In genomic region chr17:73541561-73541981, GRCh38 we compare ENCODE assay signal across 9 cellular contexts.
"Had no signal": no experiment of that assay in that cellular context is flagged by ENCODE, and none has a peak within 500 bp of the region (broad histone marks: within the 10 kb centered on the region; RNA-seq: fewer than 3 reads in every experiment).

No MANE protein-coding gene starts in this region.

- H3K27me3 ChIP-seq: cardiac muscle cell, neural progenitor cell had no signal

- H2AFZ ChIP-seq: neural progenitor cell, parathyroid adenoma had no signal

- H3K4me1 ChIP-seq: parathyroid adenoma had no signal

- H3K9ac ChIP-seq: neural progenitor cell, parathyroid adenoma had no signal

- H3K4me2 ChIP-seq: neural progenitor cell had no signal

- H3K9me3 Mint-ChIP-seq: activated CD4-positive, alpha-beta memory T cell treated with anti-CD3 and anti-CD28 coated beads for 36 hours; neural progenitor cell had no signal

- H3K27ac Mint-ChIP-seq: activated CD4-positive, alpha-beta memory T cell treated with anti-CD3 and anti-CD28 coated beads for 36 hours; neural progenitor cell had no signal

- H3K27me3 Mint-ChIP-seq: activated CD4-positive, alpha-beta memory T cell treated with anti-CD3 and anti-CD28 coated beads for 36 hours had no signal

- H3K36me3 Mint-ChIP-seq: activated CD4-positive, alpha-beta memory T cell treated with anti-CD3 and anti-CD28 coated beads for 36 hours; neural progenitor cell had no signal

- H3K4me3 Mint-ChIP-seq: activated CD4-positive, alpha-beta memory T cell treated with anti-CD3 and anti-CD28 coated beads for 36 hours; neural progenitor cell had no signal

- H3K36me3 ChIP-seq: cardiac muscle cell, neural progenitor cell had no signal

- H3K79me2 ChIP-seq: parathyroid adenoma had no signal

- H3K27ac ChIP-seq: cardiac muscle cell, neural progenitor cell, parathyroid adenoma had no signal

- DNase-seq: activated CD4-positive, alpha-beta memory T cell treated with anti-CD3 and anti-CD28 coated beads for 36 hours; aorta; stimulated activated CD4-positive, alpha-beta T cell treated with anti-CD3 and anti-CD28 coated beads, Interleukin-4, amount 100 ng/mL, for 1 hour; stimulated activated CD8-positive, alpha-beta memory T cell treated with anti-CD3 and anti-CD28 coated beads, Interleukin-4, amount 100 ng/mL, for 48 hours; stimulated activated naive CD8-positive, alpha-beta T cell treated with anti-CD3 and anti-CD28 coated beads, Interleukin-15, Interleukin-2, amounts not matched to agents 100 U/mL and 50 U/mL, for 24 hours; T-helper 9 cell had no signal

- H3K4me3 ChIP-seq: cardiac muscle cell, neural progenitor cell had no signal
